25 cellular contexts compared by ENCODE assay signal in the genomic region with DNA sequence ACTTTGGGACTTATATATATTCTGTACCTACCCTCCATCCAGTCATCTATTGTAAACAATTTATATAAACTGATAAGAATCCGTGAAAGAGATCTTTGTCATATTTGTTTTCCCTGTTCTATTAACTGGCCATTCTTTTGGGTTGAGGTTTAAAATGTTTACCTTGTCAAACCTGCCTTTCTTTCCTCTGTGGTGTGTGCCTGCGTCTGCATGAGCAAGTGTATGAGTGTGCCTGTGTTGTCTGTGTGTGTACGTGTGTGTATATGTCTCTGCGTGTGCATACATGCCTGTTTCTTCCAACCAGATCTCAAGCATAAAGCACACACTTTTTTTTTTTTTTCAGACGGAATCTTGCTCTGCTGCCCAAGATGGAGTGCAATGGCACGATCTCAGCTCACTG.
A peak's percentile ranks its signal among the peaks of the same experiment; 100 is the strongest.
DNase-seq lines count a peak whose midpoint lies in the region; ATAC-seq, FAIRE-seq and TF ChIP-seq lines count a peak whose summit lies in the region.
"Had no signal": no experiment of that assay in that cellular context is flagged by ENCODE, and none has a peak within 500 bp of the region (broad histone marks: within the 10 kb centered on the region; RNA-seq: fewer than 3 reads in every experiment).

No MANE protein-coding gene starts in this region.

- WGBS in testis, 2 donors: 86 to 91% methylated on average over 6 of the region's 6 CpGs

- H3K4me3 ChIP-seq in PC-3 (ENCODE audit: low read length) (no peak overlapping the region), testis (no peak overlapping the region)
- H3K4me3 ChIP-seq: A549; BLaER1 treated with 17β-estradiol and CSF1 and Interleukin-3, amounts not matched to agents 10 nM and 100 nM; GM12878; GM23338 had no signal

- no peak for TF ChIP-seq POLR2A in testis (IDR thresholded peaks at IDR 0.05)

- H3K9me3 ChIP-seq in PC-3 (ENCODE audit: low read length) (no peaks in the 10 kb centered on the region), testis (no peaks in the 10 kb centered on the region)
- H3K9me3 ChIP-seq: A549, BE2C had no signal

- TF ChIP-seq CTCF in PC-3 (conservative IDR thresholded peaks at IDR 0.05; ENCODE audit: low read depth, low read length): no peak
- no peak for TF ChIP-seq CTCF in GM20000 (IDR thresholded peaks at IDR 0.05; ENCODE audit: extremely low read depth, missing control alignments)
- no peak for TF ChIP-seq CTCF in testis (IDR thresholded peaks at IDR 0.05)

- ATAC-seq in PC-3 (peak; percentile 65), HG02588 (IDR thresholded peaks at IDR 0.05; ENCODE audit: unreplicated experiment) (no peak)
- ATAC-seq: GM12878, GM23338 had no signal

- no peak overlapping the region for H2AFZ ChIP-seq in PC-3 (ENCODE audit: low read length)
- H2AFZ ChIP-seq: GM23338 had no signal

- CTCF ChIA-PET in PC-3 (lab: Charles Lee): interaction anchor here (0.6 kb wide), 1 partner anchor 282 kb away, joined by 3 read pairs; no protein-coding TSS in a partner anchor

- DNase-seq in SIG-M5 treated with dmso at 0.1 percent for 504 hours (lab: John Stamatoyannopoulos, UW; ENCODE audit: unreplicated experiment): peak; percentile 1
- no peak for DNase-seq in SIG-M5 (lab: John Stamatoyannopoulos, UW)
- DNase-seq in PC-3: peak; percentile 59
- DNase-seq in epithelial cell of prostate (ENCODE audit: low read depth, low spot score): peak; percentile 14
- DNase-seq in urothelium cell line (ENCODE audit: low spot score): no peak
- no peak for DNase-seq in GM20000 (ENCODE audit: low spot score)
- DNase-seq in testis: no peak
- DNase-seq: ACHN; AML-193; BE2C; CD4-positive, alpha-beta T cell; CD8-positive, alpha-beta memory T cell; DMS 273 treated with DMSO at 0.1 percent for 48 hours; DMS79; EL; GDM1; H9 had no signal

- H3K27ac ChIP-seq in PC-3 (ENCODE audit: low read length) (no peak overlapping the region), epithelial cell of prostate (no peak overlapping the region), testis (no peak overlapping the region)
- H3K27ac ChIP-seq: 22Rv1; A549; BLaER1 treated with 17β-estradiol and CSF1 and Interleukin-3, amounts not matched to agents 10 nM and 100 nM had no signal

- H3K9me2 ChIP-seq in PC-3 (replicated peaks; ENCODE audit: low read length): no peaks in the 10 kb centered on the region

- no peaks in the 10 kb centered on the region for H3K36me3 ChIP-seq in PC-3 (ENCODE audit: low read depth, low read length)
- H3K36me3 ChIP-seq in testis (ENCODE audit: low read depth, missing control alignments): no peaks in the 10 kb centered on the region
- H3K36me3 ChIP-seq: BE2C; BLaER1 treated with 17β-estradiol and CSF1 and Interleukin-3, amounts not matched to agents 10 nM and 100 nM had no signal

- peak; percentile 20 for FAIRE-seq in urothelium cell line (lab: Jason Lieb, UNC)
- FAIRE-seq: A549, D721Med, GM12878, GM19239 had no signal

- H3K4me2 ChIP-seq in PC-3 (ENCODE audit: low read length): no peak overlapping the region
- H3K4me2 ChIP-seq: A549; BLaER1 treated with 17β-estradiol and CSF1 and Interleukin-3, amounts not matched to agents 10 nM and 100 nM; GM23338 had no signal

- no peaks in the 10 kb centered on the region for H3F3A ChIP-seq in PC-3 (ENCODE audit: low read length, unreplicated experiment)

- H4K20me1 ChIP-seq in PC-3 (ENCODE audit: low read length): no peaks in the 10 kb centered on the region
- H4K20me1 ChIP-seq: BLaER1 treated with 17β-estradiol and CSF1 and Interleukin-3, amounts not matched to agents 10 nM and 100 nM had no signal

- POLR2A ChIA-PET in PC-3 (lab: Charles Lee; ENCODE audit: unreplicated experiment): no interaction called here

- H3K27me3 ChIP-seq in PC-3 (ENCODE audit: low read length): no peaks in the 10 kb centered on the region
- H3K27me3 ChIP-seq in testis: no peaks in the 10 kb centered on the region
- H3K27me3 ChIP-seq: BLaER1 treated with 17β-estradiol and CSF1 and Interleukin-3, amounts not matched to agents 10 nM and 100 nM had no signal

- no peaks in the 10 kb centered on the region for H3K79me2 ChIP-seq in PC-3 (ENCODE audit: low read length)

- intact Hi-C loops in PC-3 (cut with micrococcal nuclease) (no loop called here), testis (cut with DNase I; ENCODE audit: low total_unique reads) (no loop called here)

- H3K4me1 ChIP-seq in PC-3 (ENCODE audit: insufficient read depth, low read length) (no peaks in the 10 kb centered on the region; the same call in 1 of the 2 replicates), testis (no peaks in the 10 kb centered on the region)
- H3K4me1 ChIP-seq: A549, BE2C had no signal

- no peak overlapping the region for H3K9ac ChIP-seq in PC-3 (ENCODE audit: low read length)
- H3K9ac ChIP-seq: BLaER1 treated with 17β-estradiol and CSF1 and Interleukin-3, amounts not matched to agents 10 nM and 100 nM had no signal

- BruUV-seq in PC-3 (replicated peaks; lab: Mats Ljungman, UMichigan): no TSS peak

Comparison
In these comparisons a context has a peak if more than half of its experiments do, and no peak if none do; other contexts are left out.
1. DNase-seq: peak in SIG-M5 treated with dmso at 0.1 percent for 504 hours (single experiment), PC-3 (single experiment) and epithelial cell of prostate (single experiment); none in SIG-M5 (single experiment), urothelium cell line (single experiment), GM20000 (single experiment) and testis (single experiment).